ENCODE assay signal across 1 cellular context in the genomic region with DNA sequence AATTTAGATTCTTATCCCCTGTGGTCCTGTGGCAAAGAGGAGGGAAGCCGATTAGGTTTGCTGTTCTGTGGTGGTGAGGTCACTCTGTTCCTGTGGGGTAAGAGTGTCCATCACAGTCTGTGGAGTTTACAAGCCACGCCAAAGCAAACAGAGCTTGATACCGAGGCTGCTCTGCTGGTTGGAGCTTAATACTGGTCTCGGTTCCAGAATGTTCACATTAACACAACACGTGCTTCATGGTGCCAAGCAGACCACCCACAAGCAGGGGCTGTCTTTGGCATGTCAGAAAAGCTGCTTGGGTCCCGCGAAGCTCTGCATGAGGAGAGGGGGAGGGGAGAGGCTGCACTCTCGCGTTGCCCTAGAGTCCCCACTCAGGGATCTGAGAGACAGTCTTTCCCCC.
TF ChIP-seq lines count a peak whose summit lies in the region.

No MANE protein-coding gene starts in this region.

TF ChIP-seq in GM23338, 12 proteins besides CTCF, POLR2A, EP300 and RAD21 (continued from another document):
- no peak for TF ChIP-seq ZNF462 (CRISPR knock-in tag; IDR thresholded peaks at IDR 0.05)
- TF ChIP-seq ZNF331 (CRISPR knock-in tag; IDR thresholded peaks at IDR 0.05; ENCODE audit: low read depth), result no peak
- TF ChIP-seq POLR2AphosphoS5 (IDR thresholded peaks at IDR 0.05; ENCODE audit: low read depth), result no peak
- TF ChIP-seq EZH2phosphoT487 (IDR thresholded peaks at IDR 0.05; ENCODE audit: unreplicated experiment), result no peak
- TF ChIP-seq ZNF114 (CRISPR knock-in tag; IDR thresholded peaks at IDR 0.05), result no peak
